ENCODE assay signal across 11 cellular contexts in the genomic region with DNA sequence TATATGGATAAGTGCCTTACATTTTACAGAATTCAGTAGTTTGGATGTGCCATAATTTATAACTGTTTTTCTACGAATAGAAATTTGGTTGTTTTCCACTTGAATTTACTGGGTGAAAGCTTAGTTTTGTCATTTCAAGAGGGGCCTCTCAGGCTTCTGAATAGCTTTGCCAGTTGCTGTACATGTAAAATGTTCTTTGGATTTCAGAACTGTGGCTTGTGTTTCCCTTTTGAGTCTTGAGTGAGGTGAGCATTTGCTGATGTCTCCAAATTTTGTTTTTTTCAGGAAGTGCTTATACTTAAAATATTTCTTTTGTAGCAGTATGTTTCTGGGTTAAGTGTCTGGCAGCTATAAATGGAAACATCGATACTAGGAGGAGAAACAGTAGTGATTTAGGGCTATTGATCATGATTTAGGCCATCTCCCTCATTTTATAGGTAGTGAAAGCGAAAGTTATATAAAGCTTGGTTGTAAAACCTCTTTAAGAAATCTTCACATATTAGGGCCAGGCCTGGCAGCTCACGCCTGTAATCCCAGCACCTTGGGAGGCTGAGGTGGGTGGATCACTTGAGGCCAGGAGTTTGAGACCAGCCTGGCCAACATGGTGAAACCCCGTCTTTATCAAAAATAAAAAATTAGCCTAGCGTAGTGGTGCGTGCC. TPM values are rescaled to one million over a fixed set of nuclear protein-coding genes. Genes with fewer than 3 reads are reported as not detected.
A peak's percentile ranks its signal among the peaks of the same experiment; 100 is the strongest.
DNase-seq lines count a peak whose midpoint lies in the region; ATAC-seq and TF ChIP-seq lines count a peak whose summit lies in the region.
"Had no signal": no experiment of that assay in that cellular context is flagged by ENCODE, and none has a peak within 500 bp of the region (broad histone marks: within the 10 kb centered on the region; RNA-seq: fewer than 3 reads in every experiment).

No MANE protein-coding gene starts in this region.

- H3K9ac ChIP-seq in Karpas-422 (ENCODE audit: low read length) (no peak overlapping the region), colonic mucosa (ENCODE audit: low read depth in 2 of 2, low read length in 2 of 2) (no peak overlapping the region)

- H3K27ac ChIP-seq in Karpas-422 (ENCODE audit: low read length): peak overlapping the region; percentile 61; the same call in 1 of the 2 replicates
- peak overlapping the region; percentile 63 for H3K27ac ChIP-seq in colonic mucosa
- H3K27ac ChIP-seq: brain microvascular endothelial cell had no signal

- H3K36me3 Mint-ChIP-seq in stimulated activated memory B cell treated with anti-CD40 and anti-IgM and Interleukin-4, amounts not matched to agents 10 μg/mL and 1 μg/mL and 100 μg/mL, for 72 hours: peaks cover 10% of the 10 kb centered on the region

- no peaks in the 10 kb centered on the region for H3K9me3 Mint-ChIP-seq in stimulated activated memory B cell treated with anti-CD40 and anti-IgM and Interleukin-4, amounts not matched to agents 10 μg/mL and 1 μg/mL and 100 μg/mL, for 72 hours

- ATAC-seq in GM19035 (IDR thresholded peaks at IDR 0.05; ENCODE audit: unreplicated experiment): peak; percentile 54
- ATAC-seq in stimulated activated memory B cell treated with anti-CD40 and anti-IgM and Interleukin-4, amounts not matched to agents 10 μg/mL and 1 μg/mL and 100 μg/mL, for 72 hours: no peak
- no peak for ATAC-seq in GM19455 (IDR thresholded peaks at IDR 0.05; ENCODE audit: unreplicated experiment)

- no peak overlapping the region for H3K4me3 ChIP-seq in Karpas-422 (ENCODE audit: low read length)
- H3K4me3 ChIP-seq in colonic mucosa: no peak overlapping the region

- H3K9me2 ChIP-seq in Karpas-422 (replicated peaks; ENCODE audit: insufficient read depth, low read length): no peaks in the 10 kb centered on the region

- DNase-seq in Karpas-422 (no peak), colonic mucosa (no peak), NCI-H748 (lab: John Stamatoyannopoulos, UW; ENCODE audit: unreplicated experiment) (no peak), ACHN (no peak)
- DNase-seq: brain microvascular endothelial cell, glutamatergic neuron, NCI-H345, nucleus accumbens had no signal

- intact Hi-C loops in colonic mucosa (cut with DNase I): no loop called here

- H3K27me3 ChIP-seq in Karpas-422 (ENCODE audit: low read length) (no peaks in the 10 kb centered on the region), colonic mucosa (no peaks in the 10 kb centered on the region)
- H3K27me3 ChIP-seq: brain microvascular endothelial cell had no signal

- H3K4me1 Mint-ChIP-seq in stimulated activated memory B cell treated with anti-CD40 and anti-IgM and Interleukin-4, amounts not matched to agents 10 μg/mL and 1 μg/mL and 100 μg/mL, for 72 hours: peaks cover 91% of the 10 kb centered on the region

- no peak for TF ChIP-seq CTCF in colonic mucosa (IDR thresholded peaks at IDR 0.05)

- peak overlapping the region; percentile 90 for H3K27ac Mint-ChIP-seq in stimulated activated memory B cell treated with anti-CD40 and anti-IgM and Interleukin-4, amounts not matched to agents 10 μg/mL and 1 μg/mL and 100 μg/mL, for 72 hours

- H4K20me1 ChIP-seq in Karpas-422 (ENCODE audit: insufficient read depth, low read depth, low read length): peaks cover 4% of the 10 kb centered on the region

- H2AFZ ChIP-seq in Karpas-422 (ENCODE audit: low read length): no peak overlapping the region

- no peak overlapping the region for H3K4me2 ChIP-seq in Karpas-422 (ENCODE audit: low read depth, low read length, poor library complexity, severe bottlenecking)

- peaks cover 98% of the 10 kb centered on the region for H3K79me2 ChIP-seq in Karpas-422 (ENCODE audit: low read length)

- H3K4me1 ChIP-seq in Karpas-422 (ENCODE audit: low read length) (peaks cover 46% of the 10 kb centered on the region), colonic mucosa (peaks cover 16% of the 10 kb centered on the region)

- H3K9me3 ChIP-seq in Karpas-422 (ENCODE audit: low read length) (no peaks in the 10 kb centered on the region), colonic mucosa (no peaks in the 10 kb centered on the region)

- in situ Hi-C loops in ACHN (cut with HindIII; ENCODE audit: low pct_ligation_motif_present, low pct_unique_long_range_greater_than_20kb, low sequenced_read_pairs): no loop called here

- H3K4me3 Mint-ChIP-seq in stimulated activated memory B cell treated with anti-CD40 and anti-IgM and Interleukin-4, amounts not matched to agents 10 μg/mL and 1 μg/mL and 100 μg/mL, for 72 hours: peak overlapping the region; percentile 65

- H3K36me3 ChIP-seq in Karpas-422 (ENCODE audit: insufficient read depth, low read length) (0 out of 2 replicates have a peak, but pooled peaks cover 3% of the 10 kb centered on the region), colonic mucosa (no peaks in the 10 kb centered on the region)
- H3K36me3 ChIP-seq: brain microvascular endothelial cell had no signal

- no peaks in the 10 kb centered on the region for H3K27me3 Mint-ChIP-seq in stimulated activated memory B cell treated with anti-CD40 and anti-IgM and Interleukin-4, amounts not matched to agents 10 μg/mL and 1 μg/mL and 100 μg/mL, for 72 hours

RNA-seq across cellular contexts. Expression of a gene that starts 9.2 kb away (rescaled TPM):
- 72.8 and 115 TPM in 2 replicates for total RNA-seq in Karpas-422 (2014; rRNA removed; shearing (Covaris generic); ENCODE audit: low replicate concordance)
- total RNA-seq in colonic mucosa: 10 to 100 TPM; 58.9 to 70.3 TPM
